ENCODE assay signal across 8 cellular contexts in the genomic region with DNA sequence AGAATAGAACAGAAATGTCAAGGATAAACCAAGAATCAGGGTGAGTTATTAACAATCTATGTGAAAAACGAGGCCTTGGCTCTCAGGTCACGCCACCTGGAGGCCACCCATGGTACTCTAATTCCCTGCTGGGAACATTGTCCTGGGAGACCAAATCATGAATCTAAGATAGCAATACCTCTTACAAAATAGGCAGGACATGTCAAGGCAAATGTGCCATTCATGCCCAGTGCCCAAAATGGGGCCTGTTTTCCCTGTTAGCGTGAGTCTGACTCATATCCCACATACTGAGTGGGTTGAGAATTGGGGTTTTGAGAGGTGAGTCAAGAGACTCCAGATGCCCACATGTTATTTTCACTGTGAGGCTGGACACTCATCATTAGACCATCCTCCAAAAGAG.
DNase-seq lines count a peak whose midpoint lies in the region; ATAC-seq and TF ChIP-seq lines count a peak whose summit lies in the region.

No MANE protein-coding gene starts in this region.

- no peaks in the 10 kb centered on the region for H3K27me3 Mint-ChIP-seq in progenitor cell of endocrine pancreas

- peaks cover 3% of the 10 kb centered on the region for H3K9me3 Mint-ChIP-seq in progenitor cell of endocrine pancreas (ENCODE audit: low read depth)

- DNase-seq in AG04450 (ENCODE audit: low read depth, low spot score) (peak; percentile 75), GM06990 (ENCODE audit: extremely low read depth, insufficient read length) (no peak), RPMI8226 (peak; percentile 46), fibroblast of gingiva (ENCODE audit: low read depth) (peak; percentile 77), progenitor cell of endocrine pancreas (ENCODE audit: low spot score, unreplicated experiment) (peak; percentile 16), cerebellar nuclear complex (lab: John Stamatoyannopoulos, UW) (no peak)
- DNase-seq in effector CD4-positive, alpha-beta T cell, result no peak

- no peak overlapping the region for H3K27ac Mint-ChIP-seq in progenitor cell of endocrine pancreas

- no peak overlapping the region for H3K4me3 Mint-ChIP-seq in progenitor cell of endocrine pancreas (ENCODE audit: low read depth)

- peak; percentile 65 for ATAC-seq in HG03039 (IDR thresholded peaks at IDR 0.05; ENCODE audit: unreplicated experiment)

- TF ChIP-seq CTCF in AG04450 (IDR thresholded peaks at IDR 0.05; ENCODE audit: low read depth, low read length) (peak; percentile 64), GM06990 (IDR thresholded peaks at IDR 0.05; ENCODE audit: insufficient read depth, low read length, poor library complexity, severe bottlenecking) (peak; percentile 74), progenitor cell of endocrine pancreas (IDR thresholded peaks at IDR 0.05; ENCODE audit: unreplicated experiment) (peak; percentile 65)

- H3K27ac ChIP-seq in AG04450 (ENCODE audit: low read depth, low read length), result peak overlapping the region; percentile 2

- peaks cover 17% of the 10 kb centered on the region for H3K9me3 ChIP-seq in AG04450 (ENCODE audit: control insufficient read depth, insufficient read depth, low read length)

- H3K27me3 ChIP-seq in AG04450 (ENCODE audit: control insufficient read depth, insufficient read depth, low read length), result no peaks in the 10 kb centered on the region
- no peaks in the 10 kb centered on the region for H3K27me3 ChIP-seq in GM06990 (replicated peaks; ENCODE audit: control insufficient read depth, insufficient read depth, low read length)

- H3K36me3 ChIP-seq in GM06990 (ENCODE audit: control insufficient read depth, insufficient read depth, low read length), result no peaks in the 10 kb centered on the region

- H3K36me3 Mint-ChIP-seq in progenitor cell of endocrine pancreas (ENCODE audit: insufficient read depth), result no peaks in the 10 kb centered on the region

- POLR2A ChIA-PET in AG04450 (lab: Yijun Ruan, JAX), result no interaction called here

- CTCF ChIA-PET in AG04450 (lab: Charles Lee), result interaction anchor here (0.9 to 1.7 kb wide), 3 partner anchors 61 to 392 kb away, joined by 3 to 8 read pairs (median 3); no protein-coding TSS in a partner anchor

- no peaks in the 10 kb centered on the region for H3K4me1 Mint-ChIP-seq in progenitor cell of endocrine pancreas (ENCODE audit: low read depth)

- no peak overlapping the region for H3K4me3 ChIP-seq in AG04450 (ENCODE audit: low read depth, low read length)
- H3K4me3 ChIP-seq in GM06990 (replicated peaks; ENCODE audit: low read depth, low read length), result no peak overlapping the region

Comparison
In these comparisons a context has a peak if more than half of its experiments do, and no peak if none do; other contexts are left out.
1. DNase-seq: peak in AG04450 (single experiment), RPMI8226 (single experiment), fibroblast of gingiva (single experiment) and progenitor cell of endocrine pancreas (single experiment); none in GM06990 (single experiment), effector CD4-positive, alpha-beta T cell (single experiment) and cerebellar nuclear complex (0 of 2).
2. Peak in every context shown above with its lines, with median percentiles within 50 percentile points of each other: CTCF ChIP-seq.